21 cellular contexts compared by ENCODE assay signal in the genomic region with DNA sequence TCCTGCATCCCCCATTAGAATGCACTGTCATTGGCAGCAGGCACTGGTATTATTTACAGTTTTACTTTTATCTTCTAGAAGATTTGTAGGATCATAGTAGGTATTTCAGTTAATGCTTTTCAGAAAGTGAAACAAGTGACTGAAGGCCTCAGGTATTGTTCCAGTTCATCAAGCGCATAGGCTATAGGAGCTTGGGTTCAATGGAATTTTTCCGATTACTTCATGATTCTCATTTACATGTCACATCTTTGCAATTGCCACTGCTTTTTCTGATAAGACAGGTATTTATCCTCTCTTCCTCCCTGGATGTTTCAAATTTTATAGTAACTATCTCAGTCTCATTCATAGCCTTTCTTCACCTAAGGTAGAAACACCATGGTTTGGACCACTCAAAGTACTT.
DNase-seq lines count a peak whose midpoint lies in the region; ATAC-seq and TF ChIP-seq lines count a peak whose summit lies in the region.
"Had no signal": no experiment of that assay in that cellular context is flagged by ENCODE, and none has a peak within 500 bp of the region (broad histone marks: within the 10 kb centered on the region; RNA-seq: fewer than 3 reads in every experiment).

No MANE protein-coding gene starts in this region.

- H3K79me1 ChIP-seq in trophoblast cell (ENCODE audit: low read length): peaks cover 44% of the 10 kb centered on the region

- no peak overlapping the region for H3K18ac ChIP-seq in trophoblast cell (ENCODE audit: low read length)

- DNase-seq in Caki2 (ENCODE audit: low read depth) (peak; percentile 35), PC-3 (no peak), epithelial cell of prostate (ENCODE audit: low read depth, low spot score) (no peak), trophoblast cell (peak in 1 of 2 donors; percentile 85), HCEC 1CT (no peak), stomach (no peak)
- DNase-seq: activated CD4-positive, CD25-positive, alpha-beta regulatory T cell treated with anti-CD3 and anti-CD28 coated beads, Interleukin-2, amount 50 U/mL, for 72 hours; activated naive CD4-positive, alpha-beta T cell; activated T-cell treated with anti-CD3 and anti-CD28 coated beads, Interleukin-2, amount 50 U/mL, for 1 hour; CD8-positive, alpha-beta memory T cell; NCI-H187; NCI-H2227 treated with DMSO at 0.1 percent for 48 hours; NCI-H82; SIG-M5; substantia nigra; uterus had no signal

- H3K27me3 ChIP-seq in PC-3 (ENCODE audit: low read length) (no peaks in the 10 kb centered on the region), trophoblast cell (ENCODE audit: insufficient read depth, low read length) (no peaks in the 10 kb centered on the region), stomach (no peaks in the 10 kb centered on the region)
- H3K27me3 ChIP-seq: adrenal gland, uterus had no signal

- no peak overlapping the region for H2AFZ ChIP-seq in PC-3 (ENCODE audit: low read length)
- H2AFZ ChIP-seq in trophoblast cell (ENCODE audit: insufficient read depth, low read length, poor library complexity): no peak overlapping the region

- ATAC-seq in PC-3 (no peak), HG03135 (IDR thresholded peaks at IDR 0.05; ENCODE audit: unreplicated experiment) (no peak), HG02763 (IDR thresholded peaks at IDR 0.05; ENCODE audit: unreplicated experiment) (no peak)
- ATAC-seq: GM12878, left lobe of liver had no signal

- H4K12ac ChIP-seq in trophoblast cell (ENCODE audit: low read depth, low read length): no peak overlapping the region

- H3K14ac ChIP-seq in trophoblast cell (ENCODE audit: low read length): no peak overlapping the region

- peaks cover 17% of the 10 kb centered on the region for H3F3A ChIP-seq in PC-3 (ENCODE audit: low read length, unreplicated experiment)

- H3K4me2 ChIP-seq in PC-3 (ENCODE audit: low read length) (peak overlapping the region; percentile 80), trophoblast cell (ENCODE audit: low read length) (no peak overlapping the region)

- H3K4ac ChIP-seq in trophoblast cell (ENCODE audit: low read depth, low read length): no peak overlapping the region

- BruUV-seq in PC-3 (replicated peaks; lab: Mats Ljungman, UMichigan): no TSS peak

- no peak overlapping the region for H2BK5ac ChIP-seq in trophoblast cell (ENCODE audit: low read depth, low read length, poor library complexity)

- H4K8ac ChIP-seq in trophoblast cell (ENCODE audit: low read depth, low read length): no peak overlapping the region

- TF ChIP-seq EP300 in stomach (IDR thresholded peaks at IDR 0.05): no peak

- H3K27ac ChIP-seq in PC-3 (ENCODE audit: low read length): peak overlapping the region; percentile 97
- peak overlapping the region; percentile 100 for H3K27ac ChIP-seq in epithelial cell of prostate
- peak overlapping the region; percentile 93 for H3K27ac ChIP-seq in trophoblast cell (ENCODE audit: low read depth, low read length)
- H3K27ac ChIP-seq in stomach: no peak overlapping the region
- H3K27ac ChIP-seq: adrenal gland had no signal

- no peak overlapping the region for H2BK120ac ChIP-seq in trophoblast cell (ENCODE audit: insufficient read depth, low read length, poor library complexity)

- no peak for TF ChIP-seq CTCF in PC-3 (conservative IDR thresholded peaks at IDR 0.05; ENCODE audit: low read depth, low read length)
- no peak for TF ChIP-seq CTCF in stomach (IDR thresholded peaks at IDR 0.05)

- peak overlapping the region; percentile 68 for H4K91ac ChIP-seq in trophoblast cell (ENCODE audit: low read depth, low read length)

- H2AK5ac ChIP-seq in trophoblast cell (ENCODE audit: low read length): no peak overlapping the region

- intact Hi-C loops in PC-3 (cut with micrococcal nuclease) (loop anchor here (2.0 kb wide), 3 partner anchors 27 to 481 kb away; a partner anchor contains a TSS), stomach (cut with DNase I; ENCODE audit: low total_unique reads) (no loop called here)

- no peak overlapping the region for H3K23ac ChIP-seq in trophoblast cell (ENCODE audit: low read length)

- no peak overlapping the region for H3K4me3 ChIP-seq in PC-3 (ENCODE audit: low read length)
- H3K4me3 ChIP-seq in trophoblast cell (ENCODE audit: low read depth, low read length): no peak overlapping the region
- H3K4me3 ChIP-seq in stomach: no peak overlapping the region
- H3K4me3 ChIP-seq: adrenal gland, GM12878, uterus had no signal

- no peaks in the 10 kb centered on the region for H3K9me2 ChIP-seq in PC-3 (replicated peaks; ENCODE audit: low read length)

- WGBS in trophoblast cell (ENCODE audit: extremely low coverage, insufficient coverage, insufficient read length): no CpG with 5 or more reads among the region's 2 CpGs
- 97 to 100% (median 98%) methylated on average over 2 of the region's 2 CpGs for WGBS in stomach, 5 donors

- H2BK12ac ChIP-seq in trophoblast cell (ENCODE audit: low read length): no peak overlapping the region

- POLR2A ChIA-PET in PC-3 (lab: Charles Lee; ENCODE audit: unreplicated experiment): no interaction called here

- H3K4me1 ChIP-seq in PC-3 (ENCODE audit: insufficient read depth, low read length) (peaks cover 63% of the 10 kb centered on the region), trophoblast cell (ENCODE audit: control insufficient read depth in 1 of 2, insufficient read depth in 2 of 2, low read length in 2 of 2) (peaks cover 14 to 34% of the 10 kb centered on the region in 2 experiments), stomach (peaks cover 0 to 18% (median 5%) of the 10 kb centered on the region in 4 donors)

- H3K9me3 ChIP-seq in PC-3 (ENCODE audit: low read length) (no peaks in the 10 kb centered on the region), trophoblast cell (ENCODE audit: insufficient read depth, low read depth, low read length) (no peaks in the 10 kb centered on the region), stomach (no peaks in the 10 kb centered on the region)
- H3K9me3 ChIP-seq: adrenal gland, uterus had no signal

- CTCF ChIA-PET in PC-3 (lab: Charles Lee): no interaction called here

- H3K36me3 ChIP-seq in PC-3 (ENCODE audit: low read depth, low read length) (peaks cover 9% of the 10 kb centered on the region; the same call in 1 of the 2 replicates), trophoblast cell (ENCODE audit: control insufficient read depth in 1 of 2, insufficient read depth in 2 of 2, low read length in 2 of 2) (no peaks in the 10 kb centered on the region), stomach (peaks cover 0 to 3% (median 0%) of the 10 kb centered on the region in 4 donors)
- H3K36me3 ChIP-seq: adrenal gland, uterus had no signal

- TF ChIP-seq POLR2A in stomach (IDR thresholded peaks at IDR 0.05): no peak

- H3K79me2 ChIP-seq in PC-3 (ENCODE audit: low read length) (no peaks in the 10 kb centered on the region), trophoblast cell (ENCODE audit: control insufficient read depth, insufficient read depth, low read length, poor library complexity) (peaks cover 7% of the 10 kb centered on the region)

- H3K9ac ChIP-seq in PC-3 (ENCODE audit: low read length) (peak overlapping the region; percentile 91; the same call in 1 of the 2 replicates), trophoblast cell (ENCODE audit: low read length) (no peak overlapping the region)

- in situ Hi-C loops in Caki2 (cut with HindIII; ENCODE audit: low pct_unique_long_range_greater_than_20kb, low sequenced_read_pairs): no loop called here

- H4K20me1 ChIP-seq in PC-3 (ENCODE audit: low read length): no peaks in the 10 kb centered on the region

Comparison
In these comparisons a context has a peak if more than half of its experiments do, and no peak if none do; other contexts are left out.
1. H3K27ac ChIP-seq: peak in PC-3 (single experiment), epithelial cell of prostate (single experiment) and trophoblast cell (single experiment); none in stomach (0 of 5).